In the genomic region with DNA sequence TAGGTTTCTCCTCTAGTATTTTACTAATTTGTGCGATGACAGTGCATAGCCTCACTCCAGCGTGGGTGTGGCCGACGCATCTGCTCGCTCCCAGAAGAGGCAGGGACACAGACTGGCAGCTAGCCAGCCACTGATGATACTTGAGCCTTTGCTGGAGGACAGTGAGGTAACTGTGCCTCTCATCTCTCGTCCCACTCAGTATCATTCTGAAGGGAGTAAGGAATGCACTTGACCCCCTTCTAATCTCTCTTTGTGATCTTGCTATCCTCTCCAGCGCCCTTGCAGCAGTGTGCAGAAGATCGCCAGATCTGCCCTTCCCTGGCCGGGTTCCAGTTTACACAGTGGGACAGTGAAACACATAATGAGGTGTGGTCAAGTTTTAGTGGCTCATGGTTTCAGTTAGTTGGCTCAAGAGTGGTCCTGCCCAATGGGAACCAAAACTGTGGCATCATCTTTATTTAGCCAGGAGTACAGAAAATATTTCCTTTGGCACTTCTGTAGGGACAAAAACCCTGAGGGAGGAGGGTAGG, we compare ENCODE assay signal across 10 cellular contexts. TPM values are rescaled to one million over a fixed set of nuclear protein-coding genes. Genes with fewer than 3 reads are reported as not detected.
DNase-seq lines count a peak whose midpoint lies in the region; ATAC-seq and TF ChIP-seq lines count a peak whose summit lies in the region.
"Had no signal": no experiment of that assay in that cellular context is flagged by ENCODE, and none has a peak within 500 bp of the region (broad histone marks: within the 10 kb centered on the region; RNA-seq: fewer than 3 reads in every experiment).

No MANE protein-coding gene starts in this region.

- no peak for TF ChIP-seq CTCF in fibroblast of villous mesenchyme (IDR thresholded peaks at IDR 0.05; ENCODE audit: insufficient read depth, low read depth, low read length)

- DNase-seq in DMS79 treated with DMSO at 0.1 percent for 48 hours (lab: John Stamatoyannopoulos, UW) (peak; percentile 49), NCI-H524 treated with DMSO at 0.1 percent for 48 hours (lab: John Stamatoyannopoulos, UW) (peak; percentile 61), fibroblast of villous mesenchyme (ENCODE audit: low read depth) (peak; percentile 71), putamen (ENCODE audit: low spot score) (peak; percentile 21), AG08396 (ENCODE audit: low spot score) (no peak), ACHN (no peak)
- DNase-seq: activated CD4-positive, CD25-positive, alpha-beta regulatory T cell treated with anti-CD3 and anti-CD28 coated beads, Interleukin-2, amount 50 U/mL, for 72 hours; retina had no signal

- no peak overlapping the region for H3K4me3 ChIP-seq in fibroblast of villous mesenchyme (ENCODE audit: low read depth, low read length)

- in situ Hi-C loops in ACHN (cut with HindIII; ENCODE audit: low pct_ligation_motif_present, low pct_unique_long_range_greater_than_20kb, low sequenced_read_pairs): no loop called here

- no peak for ATAC-seq in GM18502 (IDR thresholded peaks at IDR 0.05; ENCODE audit: poor library complexity, unreplicated experiment)
- no peak for ATAC-seq in GM21528 (IDR thresholded peaks at IDR 0.05; ENCODE audit: low FRiP score, unreplicated experiment)

RNA-seq across cellular contexts. Expression of a gene that starts 17.5 kb away (rescaled TPM):
- 7.4 and 13.0 TPM in 2 replicates for total RNA-seq in fibroblast of villous mesenchyme

RNA-seq across cellular contexts. Expression of a gene that starts 28.0 kb away (rescaled TPM):
- 3.2 and 5.2 TPM in 2 replicates for total RNA-seq in fibroblast of villous mesenchyme

RNA-seq across cellular contexts. Expression of a gene that starts 47.8 kb away (rescaled TPM):
- total RNA-seq in fibroblast of villous mesenchyme: 39.6 and 39.7 TPM in 2 replicates

Comparison
In these comparisons a context has a peak if more than half of its experiments do, and no peak if none do; other contexts are left out.
1. DNase-seq: peak in DMS79 treated with DMSO at 0.1 percent for 48 hours (single experiment), NCI-H524 treated with DMSO at 0.1 percent for 48 hours (single experiment), fibroblast of villous mesenchyme (single experiment) and putamen (single experiment); none in AG08396 (single experiment) and ACHN (single experiment).